ENCODE assay signal across 11 cellular contexts in the genomic region with DNA sequence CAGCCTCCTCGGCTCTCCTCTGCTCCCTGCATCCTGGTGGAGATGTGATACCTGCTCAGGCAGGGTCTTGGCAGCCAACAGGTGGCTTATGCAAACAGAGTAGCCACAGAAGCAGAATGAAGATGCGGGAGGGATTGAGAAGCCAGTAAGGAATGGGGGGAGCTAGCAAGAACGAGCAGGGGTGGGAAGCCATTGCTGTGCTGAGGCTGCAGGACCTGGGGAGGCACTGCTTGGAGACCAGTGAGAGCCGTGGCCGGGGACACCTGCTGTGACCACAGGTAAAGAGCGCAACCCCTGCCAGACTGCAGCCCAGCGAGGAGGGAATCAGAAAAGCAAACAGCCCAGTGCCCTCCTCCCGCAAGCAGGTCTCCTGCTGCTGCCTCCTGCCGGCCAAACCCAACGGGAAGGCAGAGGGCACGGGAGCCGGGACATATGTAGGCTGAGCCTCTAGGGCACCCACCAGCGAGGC. TPM values are rescaled to one million over a fixed set of nuclear protein-coding genes. Genes with fewer than 3 reads are reported as not detected.
DNase-seq lines count a peak whose midpoint lies in the region; TF ChIP-seq lines count a peak whose summit lies in the region.
"Had no signal": no experiment of that assay in that cellular context is flagged by ENCODE, and none has a peak within 500 bp of the region (broad histone marks: within the 10 kb centered on the region; RNA-seq: fewer than 3 reads in every experiment).

No MANE protein-coding gene starts in this region.

- no peaks in the 10 kb centered on the region for H3K36me3 Mint-ChIP-seq in activated naive CD4-positive, alpha-beta T cell treated with anti-CD3 and anti-CD28 coated beads, Interleukin-2, amount 10 ng/mL, durations not matched to agents 7 days and 5 days

- H3K9ac ChIP-seq in HUES48 (ENCODE audit: low read depth, low read length): no peak overlapping the region
- no peak overlapping the region for H3K9ac ChIP-seq in liver (ENCODE audit: low read depth in 1 of 2, low read length in 2 of 2)
- H3K9ac ChIP-seq: parathyroid adenoma had no signal

- no peaks in the 10 kb centered on the region for H3K9me3 ChIP-seq in HUES48 (ENCODE audit: control insufficient read depth, insufficient read depth, low read length)
- no peaks in the 10 kb centered on the region for H3K9me3 ChIP-seq in liver (ENCODE audit: control insufficient read depth in 4 of 4, low read length in 3 of 4)
- H3K9me3 ChIP-seq: tibial nerve had no signal

- CTCF ChIA-PET in activated naive CD4-positive, alpha-beta T cell treated with anti-CD3 and anti-CD28 coated beads, Interleukin-2, amount 10 ng/mL, durations not matched to agents 7 days and 5 days (lab: Charles Lee): interaction anchor here (0.6 to 1.2 kb wide), 3 partner anchors 16 to 828 kb away, joined by 3 read pairs; no protein-coding TSS in a partner anchor

- DNase-seq in COR-L47 (lab: John Stamatoyannopoulos, UW): peak; percentile 5
- peak; percentile 46 for DNase-seq in activated naive CD4-positive, alpha-beta T cell treated with anti-CD3 and anti-CD28 coated beads, Interleukin-2, amount 10 ng/mL, durations not matched to agents 7 days and 5 days
- no peak for DNase-seq in amygdala (lab: John Stamatoyannopoulos, UW)
- DNase-seq in amniotic stem cell (lab: John Stamatoyannopoulos, UW): no peak
- DNase-seq in T1000 (lab: John Stamatoyannopoulos, UW): no peak
- no peak for DNase-seq in activated effector memory CD4-positive, alpha-beta T cell treated with anti-CD3 and anti-CD28 coated beads, Interleukin-2, amount 50 U/mL, for 16 hours

- peaks cover 79% of the 10 kb centered on the region for H3K27me3 Mint-ChIP-seq in activated naive CD4-positive, alpha-beta T cell treated with anti-CD3 and anti-CD28 coated beads, Interleukin-2, amount 10 ng/mL, durations not matched to agents 7 days and 5 days

- H3K4me3 ChIP-seq in HUES48 (ENCODE audit: low read depth, low read length): peak overlapping the region; percentile 7; the same call in 1 of the 2 replicates
- H3K4me3 ChIP-seq in liver (ENCODE audit: low read depth in 1 of 3, low read length in 3 of 3): no peak overlapping the region
- H3K4me3 ChIP-seq: tibial nerve had no signal

- H3K36me3 ChIP-seq in HUES48 (ENCODE audit: control insufficient read depth, insufficient read depth, low read length) (no peaks in the 10 kb centered on the region), liver (ENCODE audit: control insufficient read depth in 4 of 4, insufficient read depth in 3 of 4, low read depth in 1 of 4, low read length in 3 of 4) (no peaks in the 10 kb centered on the region)
- H3K36me3 ChIP-seq: tibial nerve had no signal

- H3K4me1 ChIP-seq in HUES48 (ENCODE audit: control insufficient read depth, insufficient read depth, low read length) (0 out of 2 replicates have a peak, but pooled peaks cover 4% of the 10 kb centered on the region), liver (ENCODE audit: control insufficient read depth in 4 of 4, insufficient read depth in 4 of 4, low read length in 3 of 4) (no peaks in the 10 kb centered on the region)
- H3K4me1 ChIP-seq: parathyroid adenoma, tibial nerve had no signal

- TF ChIP-seq RAD21 in liver (IDR thresholded peaks at IDR 0.05): no peak

- H3K4me3 Mint-ChIP-seq in activated naive CD4-positive, alpha-beta T cell treated with anti-CD3 and anti-CD28 coated beads, Interleukin-2, amount 10 ng/mL, durations not matched to agents 7 days and 5 days: no peak overlapping the region

- 19% methylated on average over 13 of the region's 13 CpGs for WGBS in liver

- peak; percentile 24 for TF ChIP-seq CTCF in liver (IDR thresholded peaks at IDR 0.05; ENCODE audit: low read depth, low read length, missing input control)

- no peaks in the 10 kb centered on the region for H3K27me3 ChIP-seq in HUES48 (ENCODE audit: control insufficient read depth, insufficient read depth, low read length)
- H3K27me3 ChIP-seq in liver (ENCODE audit: control insufficient read depth in 4 of 4, insufficient read depth in 4 of 4, low read length in 3 of 4): no peaks in the 10 kb centered on the region
- H3K27me3 ChIP-seq: tibial nerve had no signal

- H3K27ac Mint-ChIP-seq in activated naive CD4-positive, alpha-beta T cell treated with anti-CD3 and anti-CD28 coated beads, Interleukin-2, amount 10 ng/mL, durations not matched to agents 7 days and 5 days: no peak overlapping the region

- H3K4me1 Mint-ChIP-seq in activated naive CD4-positive, alpha-beta T cell treated with anti-CD3 and anti-CD28 coated beads, Interleukin-2, amount 10 ng/mL, durations not matched to agents 7 days and 5 days: no peaks in the 10 kb centered on the region

- H3K27ac ChIP-seq in HUES48 (ENCODE audit: low read depth, low read length) (no peak overlapping the region), liver (ENCODE audit: low read depth in 1 of 2, low read length in 2 of 2) (no peak overlapping the region)
- H3K27ac ChIP-seq: parathyroid adenoma, tibial nerve had no signal

- no peaks in the 10 kb centered on the region for H3K9me3 Mint-ChIP-seq in activated naive CD4-positive, alpha-beta T cell treated with anti-CD3 and anti-CD28 coated beads, Interleukin-2, amount 10 ng/mL, durations not matched to agents 7 days and 5 days

TF ChIP-seq in liver, 16 proteins besides CTCF, POLR2A, EP300 and RAD21:
- TF ChIP-seq, protein P1, sequence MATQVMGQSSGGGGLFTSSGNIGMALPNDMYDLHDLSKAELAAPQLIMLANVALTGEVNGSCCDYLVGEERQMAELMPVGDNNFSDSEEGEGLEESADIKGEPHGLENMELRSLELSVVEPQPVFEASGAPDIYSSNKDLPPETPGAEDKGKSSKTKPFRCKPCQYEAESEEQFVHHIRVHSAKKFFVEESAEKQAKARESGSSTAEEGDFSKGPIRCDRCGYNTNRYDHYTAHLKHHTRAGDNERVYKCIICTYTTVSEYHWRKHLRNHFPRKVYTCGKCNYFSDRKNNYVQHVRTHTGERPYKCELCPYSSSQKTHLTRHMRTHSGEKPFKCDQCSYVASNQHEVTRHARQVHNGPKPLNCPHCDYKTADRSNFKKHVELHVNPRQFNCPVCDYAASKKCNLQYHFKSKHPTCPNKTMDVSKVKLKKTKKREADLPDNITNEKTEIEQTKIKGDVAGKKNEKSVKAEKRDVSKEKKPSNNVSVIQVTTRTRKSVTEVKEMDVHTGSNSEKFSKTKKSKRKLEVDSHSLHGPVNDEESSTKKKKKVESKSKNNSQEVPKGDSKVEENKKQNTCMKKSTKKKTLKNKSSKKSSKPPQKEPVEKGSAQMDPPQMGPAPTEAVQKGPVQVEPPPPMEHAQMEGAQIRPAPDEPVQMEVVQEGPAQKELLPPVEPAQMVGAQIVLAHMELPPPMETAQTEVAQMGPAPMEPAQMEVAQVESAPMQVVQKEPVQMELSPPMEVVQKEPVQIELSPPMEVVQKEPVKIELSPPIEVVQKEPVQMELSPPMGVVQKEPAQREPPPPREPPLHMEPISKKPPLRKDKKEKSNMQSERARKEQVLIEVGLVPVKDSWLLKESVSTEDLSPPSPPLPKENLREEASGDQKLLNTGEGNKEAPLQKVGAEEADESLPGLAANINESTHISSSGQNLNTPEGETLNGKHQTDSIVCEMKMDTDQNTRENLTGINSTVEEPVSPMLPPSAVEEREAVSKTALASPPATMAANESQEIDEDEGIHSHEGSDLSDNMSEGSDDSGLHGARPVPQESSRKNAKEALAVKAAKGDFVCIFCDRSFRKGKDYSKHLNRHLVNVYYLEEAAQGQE (IDR thresholded peaks at IDR 0.05): no peak
- TF ChIP-seq HNF4A (conservative IDR thresholded peaks at IDR 0.05): no peak
- TF ChIP-seq JUND (IDR thresholded peaks at IDR 0.05): no peak
- TF ChIP-seq, protein P2, sequence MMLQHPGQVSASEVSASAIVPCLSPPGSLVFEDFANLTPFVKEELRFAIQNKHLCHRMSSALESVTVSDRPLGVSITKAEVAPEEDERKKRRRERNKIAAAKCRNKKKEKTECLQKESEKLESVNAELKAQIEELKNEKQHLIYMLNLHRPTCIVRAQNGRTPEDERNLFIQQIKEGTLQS (IDR thresholded peaks at IDR 0.05): no peak
TF ChIP-seq in liver: peak in this region for 0.

RNA-seq across cellular contexts. Expression of a gene that starts 14.7 kb away (rescaled TPM):
- not detected for total RNA-seq in liver
- polyA plus RNA-seq in liver: not detected
- total RNA-seq: NCI-H460, tibial nerve had no signal

RNA-seq across cellular contexts. Expression of a gene that starts 24.0 kb away (rescaled TPM):
- total RNA-seq in liver: 1 to 10 TPM in 1 of 2 donors, not detected in 1; 5.2 TPM
- under 1 TPM; 0.10 to 0.75 TPM for polyA plus RNA-seq in liver

Comparison
In these comparisons a context has a peak if more than half of its experiments do, and no peak if none do; other contexts are left out.
1. DNase-seq: peak in COR-L47 (single experiment) and activated naive CD4-positive, alpha-beta T cell treated with anti-CD3 and anti-CD28 coated beads, Interleukin-2, amount 10 ng/mL, durations not matched to agents 7 days and 5 days (single experiment); none in amygdala (0 of 56), amniotic stem cell (single experiment), T1000 (single experiment) and activated effector memory CD4-positive, alpha-beta T cell treated with anti-CD3 and anti-CD28 coated beads, Interleukin-2, amount 50 U/mL, for 16 hours (single experiment).